Comparison of ENCODE assay signal across 1 cellular context in genomic region chr15:50908209-50909043, GRCh38.
A peak's percentile ranks its signal among the peaks of the same experiment; 100 is the strongest.
TF ChIP-seq lines count a peak whose summit lies in the region.

TSS of gene AP4E1 (plus strand) at chr15:50908683. CDS start at chr15:50908779, 96 bp downstream.

TF ChIP-seq in K562, 482 proteins besides CTCF, POLR2A, EP300 and RAD21 (continued from another document and continues in another):
- TF ChIP-seq, protein P1, sequence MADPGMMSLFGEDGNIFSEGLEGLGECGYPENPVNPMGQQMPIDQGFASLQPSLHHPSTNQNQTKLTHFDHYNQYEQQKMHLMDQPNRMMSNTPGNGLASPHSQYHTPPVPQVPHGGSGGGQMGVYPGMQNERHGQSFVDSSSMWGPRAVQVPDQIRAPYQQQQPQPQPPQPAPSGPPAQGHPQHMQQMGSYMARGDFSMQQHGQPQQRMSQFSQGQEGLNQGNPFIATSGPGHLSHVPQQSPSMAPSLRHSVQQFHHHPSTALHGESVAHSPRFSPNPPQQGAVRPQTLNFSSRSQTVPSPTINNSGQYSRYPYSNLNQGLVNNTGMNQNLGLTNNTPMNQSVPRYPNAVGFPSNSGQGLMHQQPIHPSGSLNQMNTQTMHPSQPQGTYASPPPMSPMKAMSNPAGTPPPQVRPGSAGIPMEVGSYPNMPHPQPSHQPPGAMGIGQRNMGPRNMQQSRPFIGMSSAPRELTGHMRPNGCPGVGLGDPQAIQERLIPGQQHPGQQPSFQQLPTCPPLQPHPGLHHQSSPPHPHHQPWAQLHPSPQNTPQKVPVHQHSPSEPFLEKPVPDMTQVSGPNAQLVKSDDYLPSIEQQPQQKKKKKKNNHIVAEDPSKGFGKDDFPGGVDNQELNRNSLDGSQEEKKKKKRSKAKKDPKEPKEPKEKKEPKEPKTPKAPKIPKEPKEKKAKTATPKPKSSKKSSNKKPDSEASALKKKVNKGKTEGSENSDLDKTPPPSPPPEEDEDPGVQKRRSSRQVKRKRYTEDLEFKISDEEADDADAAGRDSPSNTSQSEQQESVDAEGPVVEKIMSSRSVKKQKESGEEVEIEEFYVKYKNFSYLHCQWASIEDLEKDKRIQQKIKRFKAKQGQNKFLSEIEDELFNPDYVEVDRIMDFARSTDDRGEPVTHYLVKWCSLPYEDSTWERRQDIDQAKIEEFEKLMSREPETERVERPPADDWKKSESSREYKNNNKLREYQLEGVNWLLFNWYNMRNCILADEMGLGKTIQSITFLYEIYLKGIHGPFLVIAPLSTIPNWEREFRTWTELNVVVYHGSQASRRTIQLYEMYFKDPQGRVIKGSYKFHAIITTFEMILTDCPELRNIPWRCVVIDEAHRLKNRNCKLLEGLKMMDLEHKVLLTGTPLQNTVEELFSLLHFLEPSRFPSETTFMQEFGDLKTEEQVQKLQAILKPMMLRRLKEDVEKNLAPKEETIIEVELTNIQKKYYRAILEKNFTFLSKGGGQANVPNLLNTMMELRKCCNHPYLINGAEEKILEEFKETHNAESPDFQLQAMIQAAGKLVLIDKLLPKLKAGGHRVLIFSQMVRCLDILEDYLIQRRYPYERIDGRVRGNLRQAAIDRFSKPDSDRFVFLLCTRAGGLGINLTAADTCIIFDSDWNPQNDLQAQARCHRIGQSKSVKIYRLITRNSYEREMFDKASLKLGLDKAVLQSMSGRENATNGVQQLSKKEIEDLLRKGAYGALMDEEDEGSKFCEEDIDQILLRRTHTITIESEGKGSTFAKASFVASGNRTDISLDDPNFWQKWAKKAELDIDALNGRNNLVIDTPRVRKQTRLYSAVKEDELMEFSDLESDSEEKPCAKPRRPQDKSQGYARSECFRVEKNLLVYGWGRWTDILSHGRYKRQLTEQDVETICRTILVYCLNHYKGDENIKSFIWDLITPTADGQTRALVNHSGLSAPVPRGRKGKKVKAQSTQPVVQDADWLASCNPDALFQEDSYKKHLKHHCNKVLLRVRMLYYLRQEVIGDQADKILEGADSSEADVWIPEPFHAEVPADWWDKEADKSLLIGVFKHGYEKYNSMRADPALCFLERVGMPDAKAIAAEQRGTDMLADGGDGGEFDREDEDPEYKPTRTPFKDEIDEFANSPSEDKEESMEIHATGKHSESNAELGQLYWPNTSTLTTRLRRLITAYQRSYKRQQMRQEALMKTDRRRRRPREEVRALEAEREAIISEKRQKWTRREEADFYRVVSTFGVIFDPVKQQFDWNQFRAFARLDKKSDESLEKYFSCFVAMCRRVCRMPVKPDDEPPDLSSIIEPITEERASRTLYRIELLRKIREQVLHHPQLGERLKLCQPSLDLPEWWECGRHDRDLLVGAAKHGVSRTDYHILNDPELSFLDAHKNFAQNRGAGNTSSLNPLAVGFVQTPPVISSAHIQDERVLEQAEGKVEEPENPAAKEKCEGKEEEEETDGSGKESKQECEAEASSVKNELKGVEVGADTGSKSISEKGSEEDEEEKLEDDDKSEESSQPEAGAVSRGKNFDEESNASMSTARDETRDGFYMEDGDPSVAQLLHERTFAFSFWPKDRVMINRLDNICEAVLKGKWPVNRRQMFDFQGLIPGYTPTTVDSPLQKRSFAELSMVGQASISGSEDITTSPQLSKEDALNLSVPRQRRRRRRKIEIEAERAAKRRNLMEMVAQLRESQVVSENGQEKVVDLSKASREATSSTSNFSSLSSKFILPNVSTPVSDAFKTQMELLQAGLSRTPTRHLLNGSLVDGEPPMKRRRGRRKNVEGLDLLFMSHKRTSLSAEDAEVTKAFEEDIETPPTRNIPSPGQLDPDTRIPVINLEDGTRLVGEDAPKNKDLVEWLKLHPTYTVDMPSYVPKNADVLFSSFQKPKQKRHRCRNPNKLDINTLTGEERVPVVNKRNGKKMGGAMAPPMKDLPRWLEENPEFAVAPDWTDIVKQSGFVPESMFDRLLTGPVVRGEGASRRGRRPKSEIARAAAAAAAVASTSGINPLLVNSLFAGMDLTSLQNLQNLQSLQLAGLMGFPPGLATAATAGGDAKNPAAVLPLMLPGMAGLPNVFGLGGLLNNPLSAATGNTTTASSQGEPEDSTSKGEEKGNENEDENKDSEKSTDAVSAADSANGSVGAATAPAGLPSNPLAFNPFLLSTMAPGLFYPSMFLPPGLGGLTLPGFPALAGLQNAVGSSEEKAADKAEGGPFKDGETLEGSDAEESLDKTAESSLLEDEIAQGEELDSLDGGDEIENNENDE (IDR thresholded peaks at IDR 0.05; ENCODE audit: low read depth, low read length), result no peak
- TF ChIP-seq CAMTA2 (CRISPR knock-in tag; conservative IDR thresholded peaks at IDR 0.05) (peak; percentile 67; the same call in 1 of the 2 replicates), RCOR1 (IDR thresholded peaks at IDR 0.05; ENCODE audit: borderline replicate concordance in 1 of 2, low read depth in 2 of 2, low read length in 2 of 2) (peak in 1 of 2 experiments; percentile 41; a peak in 1 of 4 replicates), CHD4 (IDR thresholded peaks at IDR 0.05; ENCODE audit: insufficient read depth, insufficient replicate concordance, low read depth, low read length, poor library complexity, severe bottlenecking) (no peak), BRF1 (IDR thresholded peaks at IDR 0.05; ENCODE audit: borderline replicate concordance, extremely low read depth, insufficient read length) (no peak), PHF20 (IDR thresholded peaks at IDR 0.05; ENCODE audit: partially characterized antibody) (peak; percentile 44), HNRNPL (IDR thresholded peaks at IDR 0.05; ENCODE audit: low read depth, low read length) (peak; percentile 56; the same call in 1 of the 2 replicates), ZNF561 (CRISPR knock-in tag; conservative IDR thresholded peaks at IDR 0.05) (no peak), ZNF76 (CRISPR knock-in tag; IDR thresholded peaks at IDR 0.05; ENCODE audit: borderline replicate concordance) (0 out of 2 replicates have a peak, but pooled peaks have one; percentile 20), ZBTB1 (CRISPR knock-in tag; IDR thresholded peaks at IDR 0.05; ENCODE audit: borderline replicate concordance, low read depth) (0 out of 2 replicates have a peak, but pooled peaks have one; percentile 22), ADNP (tag; IDR thresholded peaks at IDR 0.05) (no peak), ZNF212 (CRISPR knock-in tag; IDR thresholded peaks at IDR 0.05) (no peak), ARHGAP35 (IDR thresholded peaks at IDR 0.05; ENCODE audit: partially characterized antibody) (no peak), DPF2 (IDR thresholded peaks at IDR 0.05) (no peak), TRIM24 (IDR thresholded peaks at IDR 0.05) (0 out of 4 replicates have a peak, but pooled peaks of 1 of the 2 experiments have one; percentile 22), CBFA2T2 (conservative IDR thresholded peaks at IDR 0.05) (no peak), HMG20A (CRISPR knock-in tag; conservative IDR thresholded peaks at IDR 0.05) (no peak), MAFK (IDR thresholded peaks at IDR 0.05; ENCODE audit: low read length) (no peak), HDAC2 (IDR thresholded peaks at IDR 0.05) (no peak), ZNF512 (tag; IDR thresholded peaks at IDR 0.05) (no peak), ZNF146 (CRISPR knock-in tag; IDR thresholded peaks at IDR 0.05; ENCODE audit: unreplicated experiment) (no peak), ZNF197 (CRISPR knock-in tag; IDR thresholded peaks at IDR 0.05; ENCODE audit: low read depth) (no peak), ARID1B (IDR thresholded peaks at IDR 0.05) (no peak), VEZF1 (CRISPR knock-in tag; IDR thresholded peaks at IDR 0.05) (peak; percentile 57; the same call in 1 of the 2 replicates), CEBPG (CRISPR knock-in tag; IDR thresholded peaks at IDR 0.05) (peak; percentile 7; the same call in 1 of the 2 replicates), CEBPG (tag; conservative IDR thresholded peaks at IDR 0.05 in 1 of 2, IDR thresholded peaks at IDR 0.05 in 1 of 2) (no peak), E2F6 (IDR thresholded peaks at IDR 0.05; ENCODE audit: borderline replicate concordance in 1 of 2, extremely low read depth in 1 of 2, insufficient read depth in 1 of 2, insufficient read length in 1 of 2, low read depth in 1 of 2, low read length in 1 of 2, poor library complexity in 1 of 2, severe bottlenecking in 1 of 2) (peak; percentile 19 to 61), ETV6 (IDR thresholded peaks at IDR 0.05; ENCODE audit: borderline replicate concordance in 1 of 2, low read depth in 2 of 2, low read length in 1 of 2) (no peak; a peak in 2 of 4 replicates), ETV6 (CRISPR knock-in tag; IDR thresholded peaks at IDR 0.05; ENCODE audit: borderline replicate concordance) (no peak; the same call in 1 of the 2 replicates), MCM2 (IDR thresholded peaks at IDR 0.05; ENCODE audit: low read depth) (no peak), ZNF79 (CRISPR knock-in tag; IDR thresholded peaks at IDR 0.05; ENCODE audit: low read depth) (no peak), CHD2 (IDR thresholded peaks at IDR 0.05; ENCODE audit: low read depth, low read length) (peak; percentile 92)
- TF ChIP-seq, protein P2, sequence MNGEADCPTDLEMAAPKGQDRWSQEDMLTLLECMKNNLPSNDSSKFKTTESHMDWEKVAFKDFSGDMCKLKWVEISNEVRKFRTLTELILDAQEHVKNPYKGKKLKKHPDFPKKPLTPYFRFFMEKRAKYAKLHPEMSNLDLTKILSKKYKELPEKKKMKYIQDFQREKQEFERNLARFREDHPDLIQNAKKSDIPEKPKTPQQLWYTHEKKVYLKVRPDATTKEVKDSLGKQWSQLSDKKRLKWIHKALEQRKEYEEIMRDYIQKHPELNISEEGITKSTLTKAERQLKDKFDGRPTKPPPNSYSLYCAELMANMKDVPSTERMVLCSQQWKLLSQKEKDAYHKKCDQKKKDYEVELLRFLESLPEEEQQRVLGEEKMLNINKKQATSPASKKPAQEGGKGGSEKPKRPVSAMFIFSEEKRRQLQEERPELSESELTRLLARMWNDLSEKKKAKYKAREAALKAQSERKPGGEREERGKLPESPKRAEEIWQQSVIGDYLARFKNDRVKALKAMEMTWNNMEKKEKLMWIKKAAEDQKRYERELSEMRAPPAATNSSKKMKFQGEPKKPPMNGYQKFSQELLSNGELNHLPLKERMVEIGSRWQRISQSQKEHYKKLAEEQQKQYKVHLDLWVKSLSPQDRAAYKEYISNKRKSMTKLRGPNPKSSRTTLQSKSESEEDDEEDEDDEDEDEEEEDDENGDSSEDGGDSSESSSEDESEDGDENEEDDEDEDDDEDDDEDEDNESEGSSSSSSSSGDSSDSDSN (IDR thresholded peaks at IDR 0.05; ENCODE audit: borderline replicate concordance in 1 of 2, low read depth in 2 of 2, low read length in 2 of 2), result peak in 1 of 2 experiments; percentile 78; a peak in 1 of 4 replicates
- TF ChIP-seq, protein P3, sequence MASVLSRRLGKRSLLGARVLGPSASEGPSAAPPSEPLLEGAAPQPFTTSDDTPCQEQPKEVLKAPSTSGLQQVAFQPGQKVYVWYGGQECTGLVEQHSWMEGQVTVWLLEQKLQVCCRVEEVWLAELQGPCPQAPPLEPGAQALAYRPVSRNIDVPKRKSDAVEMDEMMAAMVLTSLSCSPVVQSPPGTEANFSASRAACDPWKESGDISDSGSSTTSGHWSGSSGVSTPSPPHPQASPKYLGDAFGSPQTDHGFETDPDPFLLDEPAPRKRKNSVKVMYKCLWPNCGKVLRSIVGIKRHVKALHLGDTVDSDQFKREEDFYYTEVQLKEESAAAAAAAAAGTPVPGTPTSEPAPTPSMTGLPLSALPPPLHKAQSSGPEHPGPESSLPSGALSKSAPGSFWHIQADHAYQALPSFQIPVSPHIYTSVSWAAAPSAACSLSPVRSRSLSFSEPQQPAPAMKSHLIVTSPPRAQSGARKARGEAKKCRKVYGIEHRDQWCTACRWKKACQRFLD (CRISPR knock-in tag; IDR thresholded peaks at IDR 0.05), result peak; percentile 97
- TF ChIP-seq, protein P4, sequence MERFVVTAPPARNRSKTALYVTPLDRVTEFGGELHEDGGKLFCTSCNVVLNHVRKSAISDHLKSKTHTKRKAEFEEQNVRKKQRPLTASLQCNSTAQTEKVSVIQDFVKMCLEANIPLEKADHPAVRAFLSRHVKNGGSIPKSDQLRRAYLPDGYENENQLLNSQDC (CRISPR knock-in tag; IDR thresholded peaks at IDR 0.05), result no peak
- TF ChIP-seq, protein P5, sequence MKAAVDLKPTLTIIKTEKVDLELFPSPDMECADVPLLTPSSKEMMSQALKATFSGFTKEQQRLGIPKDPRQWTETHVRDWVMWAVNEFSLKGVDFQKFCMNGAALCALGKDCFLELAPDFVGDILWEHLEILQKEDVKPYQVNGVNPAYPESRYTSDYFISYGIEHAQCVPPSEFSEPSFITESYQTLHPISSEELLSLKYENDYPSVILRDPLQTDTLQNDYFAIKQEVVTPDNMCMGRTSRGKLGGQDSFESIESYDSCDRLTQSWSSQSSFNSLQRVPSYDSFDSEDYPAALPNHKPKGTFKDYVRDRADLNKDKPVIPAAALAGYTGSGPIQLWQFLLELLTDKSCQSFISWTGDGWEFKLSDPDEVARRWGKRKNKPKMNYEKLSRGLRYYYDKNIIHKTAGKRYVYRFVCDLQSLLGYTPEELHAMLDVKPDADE (conservative IDR thresholded peaks at IDR 0.05; ENCODE audit: control insufficient read depth, low read depth, low read length), result peak; percentile 90
- TF ChIP-seq, protein P6, sequence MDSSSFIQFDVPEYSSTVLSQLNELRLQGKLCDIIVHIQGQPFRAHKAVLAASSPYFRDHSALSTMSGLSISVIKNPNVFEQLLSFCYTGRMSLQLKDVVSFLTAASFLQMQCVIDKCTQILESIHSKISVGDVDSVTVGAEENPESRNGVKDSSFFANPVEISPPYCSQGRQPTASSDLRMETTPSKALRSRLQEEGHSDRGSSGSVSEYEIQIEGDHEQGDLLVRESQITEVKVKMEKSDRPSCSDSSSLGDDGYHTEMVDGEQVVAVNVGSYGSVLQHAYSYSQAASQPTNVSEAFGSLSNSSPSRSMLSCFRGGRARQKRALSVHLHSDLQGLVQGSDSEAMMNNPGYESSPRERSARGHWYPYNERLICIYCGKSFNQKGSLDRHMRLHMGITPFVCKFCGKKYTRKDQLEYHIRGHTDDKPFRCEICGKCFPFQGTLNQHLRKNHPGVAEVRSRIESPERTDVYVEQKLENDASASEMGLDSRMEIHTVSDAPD (CRISPR knock-in tag; IDR thresholded peaks at IDR 0.05), result no peak
